In genomic region chr1:170126691-170127090, GRCh38 we compare ENCODE assay signal across 1 cellular context.
TF ChIP-seq lines count a peak whose summit lies in the region.

No MANE protein-coding gene starts in this region.

TF ChIP-seq in HepG2, 621 proteins besides CTCF, POLR2A, EP300 and RAD21 (continued from another document):
- no peak for TF ChIP-seq DMTF1 (CRISPR knock-in tag; IDR thresholded peaks at IDR 0.05)
- TF ChIP-seq ZNF543 (CRISPR knock-in tag; IDR thresholded peaks at IDR 0.05): no peak
- no peak for TF ChIP-seq RELA (CRISPR knock-in tag; IDR thresholded peaks at IDR 0.05)
- no peak for TF ChIP-seq RFX1 (IDR thresholded peaks at IDR 0.05)
- TF ChIP-seq RAD51 (IDR thresholded peaks at IDR 0.05; ENCODE audit: borderline replicate concordance): no peak
- TF ChIP-seq PBX2 (CRISPR knock-in tag; IDR thresholded peaks at IDR 0.05): no peak
- no peak for TF ChIP-seq ARNT2 (CRISPR knock-in tag; IDR thresholded peaks at IDR 0.05; ENCODE audit: low read depth)
- no peak for TF ChIP-seq RFXAP (CRISPR knock-in tag; IDR thresholded peaks at IDR 0.05; ENCODE audit: borderline replicate concordance)
- TF ChIP-seq GABPA (IDR thresholded peaks at IDR 0.05; ENCODE audit: low read depth, low read length): no peak
- TF ChIP-seq GABPA (CRISPR knock-in tag; IDR thresholded peaks at IDR 0.05; ENCODE audit: low read depth): no peak
TF ChIP-seq in HepG2: peak in this region for 0.
